Comparison of ENCODE assay signal across 2 cellular contexts in the genomic region with DNA sequence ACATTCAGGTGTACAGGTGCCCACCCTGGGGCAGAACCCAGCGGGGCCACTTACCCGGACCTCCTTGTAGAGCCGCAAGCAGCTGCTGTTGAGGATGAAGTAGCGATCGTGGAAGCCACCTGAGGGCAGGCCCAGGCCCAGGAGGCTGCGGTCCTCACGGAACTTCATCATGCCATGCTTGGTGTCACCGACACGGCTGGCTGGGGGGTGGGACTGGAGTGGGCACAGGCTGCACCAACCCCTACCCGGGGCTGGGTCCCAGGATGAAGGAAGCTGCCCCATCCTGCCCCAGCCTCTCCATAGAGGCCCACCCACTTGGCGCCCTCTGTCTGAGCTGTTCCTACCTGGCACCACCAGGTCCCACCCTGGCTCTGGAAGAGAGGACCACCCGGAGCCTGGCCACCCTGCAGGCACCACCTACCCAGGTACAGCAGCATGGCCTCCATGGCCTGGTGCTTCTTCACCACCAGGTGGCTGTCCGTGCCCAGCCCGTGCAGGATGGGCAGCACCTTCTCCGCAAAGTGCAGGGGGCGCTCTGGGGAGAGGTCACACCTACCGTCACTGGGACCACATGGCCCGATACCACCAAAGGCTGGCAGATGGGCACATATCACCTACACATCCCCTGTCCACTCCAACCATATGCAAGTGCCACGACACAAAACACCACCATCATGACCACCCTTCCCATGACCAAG.
TF ChIP-seq lines count a peak whose summit lies in the region.

No MANE protein-coding gene starts in this region.

TF ChIP-seq in GM23338, 12 proteins besides CTCF, POLR2A, EP300 and RAD21 (continued from another document):
- no peak for TF ChIP-seq ZNF114 (CRISPR knock-in tag; IDR thresholded peaks at IDR 0.05)
- TF ChIP-seq POLR2AphosphoS5 (IDR thresholded peaks at IDR 0.05; ENCODE audit: low read depth) = no peak
- TF ChIP-seq NANOG (IDR thresholded peaks at IDR 0.05; ENCODE audit: borderline replicate concordance) = no peak
- TF ChIP-seq REST (IDR thresholded peaks at IDR 0.05; ENCODE audit: unreplicated experiment) = no peak
- TF ChIP-seq, protein P1, sequence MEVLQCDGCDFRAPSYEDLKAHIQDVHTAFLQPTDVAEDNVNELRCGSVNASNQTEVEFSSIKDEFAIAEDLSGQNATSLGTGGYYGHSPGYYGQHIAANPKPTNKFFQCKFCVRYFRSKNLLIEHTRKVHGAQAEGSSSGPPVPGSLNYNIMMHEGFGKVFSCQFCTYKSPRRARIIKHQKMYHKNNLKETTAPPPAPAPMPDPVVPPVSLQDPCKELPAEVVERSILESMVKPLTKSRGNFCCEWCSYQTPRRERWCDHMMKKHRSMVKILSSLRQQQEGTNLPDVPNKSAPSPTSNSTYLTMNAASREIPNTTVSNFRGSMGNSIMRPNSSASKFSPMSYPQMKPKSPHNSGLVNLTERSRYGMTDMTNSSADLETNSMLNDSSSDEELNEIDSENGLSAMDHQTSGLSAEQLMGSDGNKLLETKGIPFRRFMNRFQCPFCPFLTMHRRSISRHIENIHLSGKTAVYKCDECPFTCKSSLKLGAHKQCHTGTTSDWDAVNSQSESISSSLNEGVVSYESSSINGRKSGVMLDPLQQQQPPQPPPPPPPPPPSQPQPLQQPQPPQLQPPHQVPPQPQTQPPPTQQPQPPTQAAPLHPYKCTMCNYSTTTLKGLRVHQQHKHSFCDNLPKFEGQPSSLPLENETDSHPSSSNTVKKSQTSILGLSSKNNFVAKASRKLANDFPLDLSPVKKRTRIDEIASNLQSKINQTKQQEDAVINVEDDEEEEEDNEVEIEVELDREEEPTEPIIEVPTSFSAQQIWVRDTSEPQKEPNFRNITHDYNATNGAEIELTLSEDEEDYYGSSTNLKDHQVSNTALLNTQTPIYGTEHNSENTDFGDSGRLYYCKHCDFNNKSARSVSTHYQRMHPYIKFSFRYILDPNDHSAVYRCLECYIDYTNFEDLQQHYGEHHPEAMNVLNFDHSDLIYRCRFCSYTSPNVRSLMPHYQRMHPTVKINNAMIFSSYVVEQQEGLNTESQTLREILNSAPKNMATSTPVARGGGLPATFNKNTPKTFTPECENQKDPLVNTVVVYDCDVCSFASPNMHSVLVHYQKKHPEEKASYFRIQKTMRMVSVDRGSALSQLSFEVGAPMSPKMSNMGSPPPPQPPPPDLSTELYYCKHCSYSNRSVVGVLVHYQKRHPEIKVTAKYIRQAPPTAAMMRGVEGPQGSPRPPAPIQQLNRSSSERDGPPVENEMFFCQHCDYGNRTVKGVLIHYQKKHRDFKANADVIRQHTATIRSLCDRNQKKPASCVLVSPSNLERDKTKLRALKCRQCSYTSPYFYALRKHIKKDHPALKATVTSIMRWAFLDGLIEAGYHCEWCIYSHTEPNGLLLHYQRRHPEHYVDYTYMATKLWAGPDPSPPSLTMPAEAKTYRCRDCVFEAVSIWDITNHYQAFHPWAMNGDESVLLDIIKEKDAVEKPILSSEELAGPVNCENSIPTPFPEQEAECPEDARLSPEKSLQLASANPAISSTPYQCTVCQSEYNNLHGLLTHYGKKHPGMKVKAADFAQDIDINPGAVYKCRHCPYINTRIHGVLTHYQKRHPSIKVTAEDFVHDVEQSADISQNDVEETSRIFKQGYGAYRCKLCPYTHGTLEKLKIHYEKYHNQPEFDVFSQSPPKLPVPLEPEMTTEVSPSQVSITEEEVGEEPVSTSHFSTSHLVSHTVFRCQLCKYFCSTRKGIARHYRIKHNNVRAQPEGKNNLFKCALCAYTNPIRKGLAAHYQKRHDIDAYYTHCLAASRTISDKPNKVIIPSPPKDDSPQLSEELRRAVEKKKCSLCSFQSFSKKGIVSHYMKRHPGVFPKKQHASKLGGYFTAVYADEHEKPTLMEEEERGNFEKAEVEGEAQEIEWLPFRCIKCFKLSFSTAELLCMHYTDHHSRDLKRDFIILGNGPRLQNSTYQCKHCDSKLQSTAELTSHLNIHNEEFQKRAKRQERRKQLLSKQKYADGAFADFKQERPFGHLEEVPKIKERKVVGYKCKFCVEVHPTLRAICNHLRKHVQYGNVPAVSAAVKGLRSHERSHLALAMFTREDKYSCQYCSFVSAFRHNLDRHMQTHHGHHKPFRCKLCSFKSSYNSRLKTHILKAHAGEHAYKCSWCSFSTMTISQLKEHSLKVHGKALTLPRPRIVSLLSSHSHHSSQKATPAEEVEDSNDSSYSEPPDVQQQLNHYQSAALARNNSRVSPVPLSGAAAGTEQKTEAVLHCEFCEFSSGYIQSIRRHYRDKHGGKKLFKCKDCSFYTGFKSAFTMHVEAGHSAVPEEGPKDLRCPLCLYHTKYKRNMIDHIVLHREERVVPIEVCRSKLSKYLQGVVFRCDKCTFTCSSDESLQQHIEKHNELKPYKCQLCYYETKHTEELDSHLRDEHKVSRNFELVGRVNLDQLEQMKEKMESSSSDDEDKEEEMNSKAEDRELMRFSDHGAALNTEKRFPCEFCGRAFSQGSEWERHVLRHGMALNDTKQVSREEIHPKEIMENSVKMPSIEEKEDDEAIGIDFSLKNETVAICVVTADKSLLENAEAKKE (CRISPR knock-in tag; IDR thresholded peaks at IDR 0.05) = no peak
- no peak for TF ChIP-seq JUNB (IDR thresholded peaks at IDR 0.05; ENCODE audit: unreplicated experiment)
- no peak for TF ChIP-seq CREB1 (CRISPR knock-in tag; IDR thresholded peaks at IDR 0.05; ENCODE audit: low read depth)
- no peak for TF ChIP-seq EZH2 (IDR thresholded peaks at IDR 0.05; ENCODE audit: low read depth, unreplicated experiment)
- TF ChIP-seq STAT1 (IDR thresholded peaks at IDR 0.05; ENCODE audit: unreplicated experiment) = no peak
- no peak for TF ChIP-seq EZH2phosphoT487 (IDR thresholded peaks at IDR 0.05; ENCODE audit: unreplicated experiment)

TF ChIP-seq in Ishikawa, 13 proteins besides CTCF, POLR2A, EP300 and RAD21 (continued from another document):
- TF ChIP-seq REST (IDR thresholded peaks at IDR 0.05; ENCODE audit: low read depth) = no peak
- no peak for TF ChIP-seq CEBPB (IDR thresholded peaks at IDR 0.05)
- no peak for TF ChIP-seq USF1 (IDR thresholded peaks at IDR 0.05)
- no peak for TF ChIP-seq NFIC (IDR thresholded peaks at IDR 0.05)
- TF ChIP-seq EGR1 (IDR thresholded peaks at IDR 0.05) = no peak
- no peak for TF ChIP-seq TCF12 (IDR thresholded peaks at IDR 0.05; ENCODE audit: low read depth)
- no peak for TF ChIP-seq TEAD4 (IDR thresholded peaks at IDR 0.05)
